9 cellular contexts compared by ENCODE assay signal in the genomic region with DNA sequence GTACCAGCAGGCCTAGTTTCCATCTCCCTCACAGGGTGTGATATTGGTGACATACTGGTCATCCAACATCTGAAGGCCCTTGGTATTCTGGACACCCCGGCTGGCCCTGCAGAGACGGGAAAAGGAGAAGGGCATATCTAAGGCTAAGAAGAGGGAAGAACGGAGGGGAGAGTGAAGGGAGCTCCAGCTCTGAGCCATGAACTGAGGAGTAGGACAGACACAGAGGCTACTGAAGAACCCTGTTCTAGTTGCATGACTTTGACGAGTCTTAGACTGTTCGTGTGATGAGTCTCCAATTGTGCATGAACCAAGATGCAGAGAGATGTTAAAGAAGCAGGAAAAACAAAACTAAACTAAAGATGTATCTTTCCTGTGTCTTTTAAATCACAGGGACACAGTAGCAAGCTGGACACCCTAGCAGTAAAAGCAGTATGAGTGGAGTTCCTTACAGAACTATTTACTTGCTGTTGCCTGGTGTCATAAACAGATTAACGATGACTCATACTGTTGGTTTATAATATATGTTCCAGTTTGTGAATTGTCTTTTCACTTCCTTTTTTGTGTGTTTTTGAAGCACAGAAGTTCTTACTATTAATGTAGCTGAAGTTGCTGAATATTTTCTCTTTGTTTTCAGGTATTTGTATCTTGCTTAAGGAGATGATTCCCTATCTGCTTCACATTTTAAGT. TPM values are rescaled to one million over a fixed set of nuclear protein-coding genes. Genes with fewer than 3 reads are reported as not detected.
A peak's percentile ranks its signal among the peaks of the same experiment; 100 is the strongest.
DNase-seq lines count a peak whose midpoint lies in the region; ATAC-seq and TF ChIP-seq lines count a peak whose summit lies in the region.
"Had no signal": no experiment of that assay in that cellular context is flagged by ENCODE, and none has a peak within 500 bp of the region (broad histone marks: within the 10 kb centered on the region; RNA-seq: fewer than 3 reads in every experiment).

No MANE protein-coding gene starts in this region.

- WGBS in thyroid gland, 2 donors: 74 to 84% methylated on average over 6 of the region's 6 CpGs

- POLR2A ChIA-PET in activated CD4-positive, alpha-beta T cell treated with anti-CD3 and anti-CD28 coated beads for 36 hours (lab: Charles Lee): no interaction called here

- no peaks in the 10 kb centered on the region for H3K36me3 ChIP-seq in thyroid gland

- H3K27ac Mint-ChIP-seq in activated CD4-positive, alpha-beta T cell treated with anti-CD3 and anti-CD28 coated beads for 36 hours: no peak overlapping the region

- no peak overlapping the region for H3K4me3 ChIP-seq in thyroid gland (replicated peaks in 1 of 3)

- H3K27me3 Mint-ChIP-seq in activated CD4-positive, alpha-beta T cell treated with anti-CD3 and anti-CD28 coated beads for 36 hours: no peaks in the 10 kb centered on the region

- TF ChIP-seq POLR2A in thyroid gland (IDR thresholded peaks at IDR 0.05): no peak

- no peak for TF ChIP-seq CTCF in thyroid gland (IDR thresholded peaks at IDR 0.05)

- no peak overlapping the region for H3K4me3 Mint-ChIP-seq in activated CD4-positive, alpha-beta T cell treated with anti-CD3 and anti-CD28 coated beads for 36 hours

- no peak overlapping the region for H3K27ac ChIP-seq in thyroid gland

- H3K4me1 ChIP-seq in thyroid gland: no peaks in the 10 kb centered on the region

- H3K4me1 Mint-ChIP-seq in activated CD4-positive, alpha-beta T cell treated with anti-CD3 and anti-CD28 coated beads for 36 hours: peaks cover 16% of the 10 kb centered on the region

- no peaks in the 10 kb centered on the region for H3K9me3 Mint-ChIP-seq in activated CD4-positive, alpha-beta T cell treated with anti-CD3 and anti-CD28 coated beads for 36 hours (ENCODE audit: low read depth)

- H3K9me3 ChIP-seq in thyroid gland: no peaks in the 10 kb centered on the region
- H3K9me3 ChIP-seq: Caco-2 had no signal

- no peaks in the 10 kb centered on the region for H3K27me3 ChIP-seq in thyroid gland

- ATAC-seq in activated CD4-positive, alpha-beta T cell treated with anti-CD3 and anti-CD28 coated beads for 36 hours: peak; percentile 83
- peak; percentile 99 for ATAC-seq in HG02759 (IDR thresholded peaks at IDR 0.05; ENCODE audit: unreplicated experiment)
- ATAC-seq in sciatic nerve: peak; percentile 87

- DNase-seq in activated CD4-positive, alpha-beta T cell treated with anti-CD3 and anti-CD28 coated beads for 36 hours: no peak
- no peak for DNase-seq in activated CD4-positive, alpha-beta T cell treated with anti-CD3 and anti-CD28 coated beads, Interleukin-2, amount 50 U/mL, for 48 hours
- peak; percentile 60 for DNase-seq in NOMO-1 treated with dmso at 0.1 percent for 144 hours (lab: John Stamatoyannopoulos, UW; ENCODE audit: unreplicated experiment)
- DNase-seq in epidermal melanocyte (ENCODE audit: insufficient read length, low spot score): peak; percentile 48
- DNase-seq in sciatic nerve (ENCODE audit: low spot score): no peak
- no peak for DNase-seq in NCI-H1092 treated with DMSO at 0.1 percent for 48 hours (lab: John Stamatoyannopoulos, UW)
- no peak for DNase-seq in thyroid gland

- CTCF ChIA-PET in activated CD4-positive, alpha-beta T cell treated with anti-CD3 and anti-CD28 coated beads for 36 hours (lab: Charles Lee): interaction anchor here (1.0 kb wide), 1 partner anchor 1427 kb away, joined by 3 read pairs; no protein-coding TSS in a partner anchor

- intact Hi-C loops in activated CD4-positive, alpha-beta T cell treated with anti-CD3 and anti-CD28 coated beads for 36 hours (cut with DNase I, micrococcal nuclease): no loop called here
- intact Hi-C loops in sciatic nerve (cut with DNase I) (no loop called here), thyroid gland (cut with DNase I) (no loop called here)

- no peaks in the 10 kb centered on the region for H3K36me3 Mint-ChIP-seq in activated CD4-positive, alpha-beta T cell treated with anti-CD3 and anti-CD28 coated beads for 36 hours (ENCODE audit: low read depth)

RNA-seq across cellular contexts. Expression of a gene that starts 15.5 kb away (rescaled TPM):
- total RNA-seq in activated CD4-positive, alpha-beta T cell treated with anti-CD3 and anti-CD28 coated beads for 36 hours: 1 to 10 TPM; 7.8 to 8.1 TPM
- total RNA-seq in sciatic nerve: 8.6 TPM
- 1 to 10 TPM; 3.2 to 9.1 (median 4.3) TPM for total RNA-seq in thyroid gland

Comparison
In these comparisons a context has a peak if more than half of its experiments do, and no peak if none do; other contexts are left out.
1. DNase-seq: peak in NOMO-1 treated with dmso at 0.1 percent for 144 hours (single experiment) and epidermal melanocyte (single experiment); none in activated CD4-positive, alpha-beta T cell treated with anti-CD3 and anti-CD28 coated beads for 36 hours (single experiment), activated CD4-positive, alpha-beta T cell treated with anti-CD3 and anti-CD28 coated beads, Interleukin-2, amount 50 U/mL, for 48 hours (0 of 2), sciatic nerve (single experiment), NCI-H1092 treated with DMSO at 0.1 percent for 48 hours (single experiment) and thyroid gland (0 of 2).
2. Peak in every context shown above with its lines, with median percentiles within 50 percentile points of each other: ATAC-seq.